In the genomic region with DNA sequence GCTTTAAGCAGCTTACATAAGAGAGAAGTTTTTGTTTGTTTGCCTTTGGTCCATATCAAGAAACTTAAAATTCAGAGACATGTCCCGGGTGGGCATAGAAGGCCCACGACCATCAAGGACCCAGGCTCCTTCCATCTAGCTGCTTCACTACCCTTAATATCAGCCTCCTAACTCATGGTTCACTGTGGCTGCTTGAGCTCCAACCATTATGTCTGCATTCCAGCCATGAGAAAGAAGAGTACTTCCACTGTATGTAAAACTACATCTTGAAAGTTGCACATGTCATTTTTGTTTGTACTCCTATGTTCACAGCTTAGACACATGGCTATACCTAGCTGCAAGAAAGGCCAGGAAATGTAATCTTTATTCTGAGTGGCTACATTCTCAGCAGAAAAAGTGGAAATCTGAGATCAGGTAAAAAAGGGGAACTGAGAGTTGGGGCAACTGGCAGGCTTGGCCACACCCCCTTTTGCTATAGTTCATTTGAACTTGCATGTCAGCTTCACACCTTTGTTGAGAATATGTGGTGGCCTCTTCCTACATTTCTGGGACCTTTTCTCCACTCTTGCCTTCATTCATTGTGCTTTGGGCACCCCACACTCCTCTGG, we compare ENCODE assay signal across 12 cellular contexts.
DNase-seq lines count a peak whose midpoint lies in the region; ATAC-seq and TF ChIP-seq lines count a peak whose summit lies in the region.
"Had no signal": no experiment of that assay in that cellular context is flagged by ENCODE, and none has a peak within 500 bp of the region (broad histone marks: within the 10 kb centered on the region; RNA-seq: fewer than 3 reads in every experiment).

No MANE protein-coding gene starts in this region.

- DNase-seq in GM13977 (ENCODE audit: low spot score) (peak; percentile 67), GM20000 (ENCODE audit: low spot score) (peak; percentile 63), OCI-M1 (lab: John Stamatoyannopoulos, UW) (peak; percentile 5), NCI-H345 (lab: John Stamatoyannopoulos, UW) (no peak)
- DNase-seq in stimulated activated naive CD8-positive, alpha-beta T cell treated with anti-CD3 and anti-CD28 coated beads, Interleukin-15, Interleukin-2, amounts not matched to agents 100 U/mL and 50 U/mL, for 24 hours = no peak
- DNase-seq in stimulated activated CD4-positive, alpha-beta T cell treated with anti-CD3 and anti-CD28 coated beads, Interleukin-2, amount 100 ng/mL, for 48 hours = no peak
- DNase-seq in effector CD8-positive, alpha-beta T cell (lab: John Stamatoyannopoulos, UW) = no peak
- DNase-seq: activated naive CD4-positive, alpha-beta T cell treated with anti-CD3 and anti-CD28 coated beads, Interleukin-2, amount 10 ng/mL, durations not matched to agents 7 days and 5 days; CD4-positive, alpha-beta T cell; NCI-H187 treated with DMSO at 0.1 percent for 48 hours had no signal

- in situ Hi-C loops in GM13977 (cut with MboI; ENCODE audit: low pct_unique_long_range_greater_than_20kb, low sequenced_read_pairs, unreplicated experiment) = no loop called here

- TF ChIP-seq CTCF in GM13977 (IDR thresholded peaks at IDR 0.05; ENCODE audit: extremely low read depth, insufficient read depth, missing control alignments) (no peak), GM20000 (IDR thresholded peaks at IDR 0.05; ENCODE audit: extremely low read depth, missing control alignments) (no peak)

- peak; percentile 76 for ATAC-seq in HG03097 (IDR thresholded peaks at IDR 0.05; ENCODE audit: low FRiP score, unreplicated experiment)
- ATAC-seq in stimulated activated naive CD8-positive, alpha-beta T cell treated with anti-CD3 and anti-CD28 coated beads, Interleukin-15, Interleukin-2, amounts not matched to agents 100 U/mL and 50 U/mL, for 24 hours = no peak
- ATAC-seq: HCT116 had no signal

Comparison
In these comparisons a context has a peak if more than half of its experiments do, and no peak if none do; other contexts are left out.
1. DNase-seq: peak in GM13977 (single experiment), GM20000 (single experiment) and OCI-M1 (single experiment); none in stimulated activated naive CD8-positive, alpha-beta T cell treated with anti-CD3 and anti-CD28 coated beads, Interleukin-15, Interleukin-2, amounts not matched to agents 100 U/mL and 50 U/mL, for 24 hours (single experiment), stimulated activated CD4-positive, alpha-beta T cell treated with anti-CD3 and anti-CD28 coated beads, Interleukin-2, amount 100 ng/mL, for 48 hours (0 of 2), effector CD8-positive, alpha-beta T cell (single experiment) and NCI-H345 (single experiment).